3 cellular contexts compared by ENCODE assay signal in genomic region chr22:46121079-46121478, GRCh38.
A peak's percentile ranks its signal among the peaks of the same experiment; 100 is the strongest.
TF ChIP-seq lines count a peak whose summit lies in the region.

No MANE protein-coding gene starts in this region.

TF ChIP-seq in SK-N-SH, 30 proteins besides CTCF, POLR2A, EP300 and RAD21:
- TF ChIP-seq RCOR1 (IDR thresholded peaks at IDR 0.05; ENCODE audit: low read length) (no peak), PBX3 (IDR thresholded peaks at IDR 0.05) (0 out of 2 replicates have a peak, but pooled peaks have one; percentile 3), POLR2AphosphoS5 (IDR thresholded peaks at IDR 0.05; ENCODE audit: low read depth, low read length) (peak; percentile 40)

TF ChIP-seq in SK-N-SH treated with all-trans-retinoic acid at 6 μM for 48 hours, 23 proteins besides CTCF, POLR2A, EP300 and RAD21:
- TF ChIP-seq ZNF8 (CRISPR knock-in tag; IDR thresholded peaks at IDR 0.05) (no peak), ZFP30 (CRISPR knock-in tag; IDR thresholded peaks at IDR 0.05) (no peak), TCF4 (CRISPR knock-in tag; IDR thresholded peaks at IDR 0.05; ENCODE audit: borderline replicate concordance) (no peak), ISL1 (CRISPR knock-in tag; IDR thresholded peaks at IDR 0.05) (no peak), ZC3H10 (CRISPR knock-in tag; IDR thresholded peaks at IDR 0.05) (no peak), ESRRG (CRISPR knock-in tag; IDR thresholded peaks at IDR 0.05) (no peak), RARB (CRISPR knock-in tag; IDR thresholded peaks at IDR 0.05) (no peak), ZNF565 (CRISPR knock-in tag; conservative IDR thresholded peaks at IDR 0.05; ENCODE audit: low read depth) (no peak)
- TF ChIP-seq, protein P1, sequence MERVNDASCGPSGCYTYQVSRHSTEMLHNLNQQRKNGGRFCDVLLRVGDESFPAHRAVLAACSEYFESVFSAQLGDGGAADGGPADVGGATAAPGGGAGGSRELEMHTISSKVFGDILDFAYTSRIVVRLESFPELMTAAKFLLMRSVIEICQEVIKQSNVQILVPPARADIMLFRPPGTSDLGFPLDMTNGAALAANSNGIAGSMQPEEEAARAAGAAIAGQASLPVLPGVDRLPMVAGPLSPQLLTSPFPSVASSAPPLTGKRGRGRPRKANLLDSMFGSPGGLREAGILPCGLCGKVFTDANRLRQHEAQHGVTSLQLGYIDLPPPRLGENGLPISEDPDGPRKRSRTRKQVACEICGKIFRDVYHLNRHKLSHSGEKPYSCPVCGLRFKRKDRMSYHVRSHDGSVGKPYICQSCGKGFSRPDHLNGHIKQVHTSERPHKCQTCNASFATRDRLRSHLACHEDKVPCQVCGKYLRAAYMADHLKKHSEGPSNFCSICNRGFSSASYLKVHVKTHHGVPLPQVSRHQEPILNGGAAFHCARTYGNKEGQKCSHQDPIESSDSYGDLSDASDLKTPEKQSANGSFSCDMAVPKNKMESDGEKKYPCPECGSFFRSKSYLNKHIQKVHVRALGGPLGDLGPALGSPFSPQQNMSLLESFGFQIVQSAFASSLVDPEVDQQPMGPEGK (CRISPR knock-in tag; IDR thresholded peaks at IDR 0.05; ENCODE audit: borderline replicate concordance) = no peak
TF ChIP-seq in SK-N-SH treated with all-trans-retinoic acid at 6 μM for 48 hours: peak in this region for 0.

TF ChIP-seq in H1, 55 proteins besides CTCF, POLR2A, EP300 and RAD21:
- TF ChIP-seq EZH2 (IDR thresholded peaks at IDR 0.05; ENCODE audit: low read depth, low read length, severe bottlenecking) = no peak
- no peak for TF ChIP-seq BACH1 (IDR thresholded peaks at IDR 0.05; ENCODE audit: low read length)
- TF ChIP-seq FOSL1 (IDR thresholded peaks at IDR 0.05; ENCODE audit: insufficient read depth, low read depth, low read length) = no peak
- TF ChIP-seq RXRA (IDR thresholded peaks at IDR 0.05; ENCODE audit: insufficient read depth, low read depth, low read length) = no peak
- no peak for TF ChIP-seq PHF8 (conservative IDR thresholded peaks at IDR 0.05; ENCODE audit: low read depth, low read length)
- no peak for TF ChIP-seq CEBPB (IDR thresholded peaks at IDR 0.05; ENCODE audit: low read depth, low read length)
- TF ChIP-seq SP4 (IDR thresholded peaks at IDR 0.05; ENCODE audit: low read length) = no peak
- TF ChIP-seq SRF (IDR thresholded peaks at IDR 0.05; ENCODE audit: low read depth, low read length) = no peak
- TF ChIP-seq TEAD4 (IDR thresholded peaks at IDR 0.05; ENCODE audit: low read depth, low read length) = no peak
- TF ChIP-seq CHD1 (IDR thresholded peaks at IDR 0.05; ENCODE audit: low read depth, low read length) = no peak
- TF ChIP-seq CBX8 (IDR thresholded peaks at IDR 0.05; ENCODE audit: borderline replicate concordance, low read depth, low read length) = no peak
- no peak for TF ChIP-seq JUN (IDR thresholded peaks at IDR 0.05; ENCODE audit: low read depth, low read length)
- TF ChIP-seq ASH2L (IDR thresholded peaks at IDR 0.05; ENCODE audit: low read length) = no peak
